1 cellular context compared by ENCODE assay signal in genomic region chr19:51341066-51341465, GRCh38.
TF ChIP-seq lines count a peak whose summit lies in the region.

No MANE protein-coding gene starts in this region.

TF ChIP-seq in HCT116, 20 proteins besides CTCF, POLR2A, EP300 and RAD21 (continued from another document):
- TF ChIP-seq, protein P1, sequence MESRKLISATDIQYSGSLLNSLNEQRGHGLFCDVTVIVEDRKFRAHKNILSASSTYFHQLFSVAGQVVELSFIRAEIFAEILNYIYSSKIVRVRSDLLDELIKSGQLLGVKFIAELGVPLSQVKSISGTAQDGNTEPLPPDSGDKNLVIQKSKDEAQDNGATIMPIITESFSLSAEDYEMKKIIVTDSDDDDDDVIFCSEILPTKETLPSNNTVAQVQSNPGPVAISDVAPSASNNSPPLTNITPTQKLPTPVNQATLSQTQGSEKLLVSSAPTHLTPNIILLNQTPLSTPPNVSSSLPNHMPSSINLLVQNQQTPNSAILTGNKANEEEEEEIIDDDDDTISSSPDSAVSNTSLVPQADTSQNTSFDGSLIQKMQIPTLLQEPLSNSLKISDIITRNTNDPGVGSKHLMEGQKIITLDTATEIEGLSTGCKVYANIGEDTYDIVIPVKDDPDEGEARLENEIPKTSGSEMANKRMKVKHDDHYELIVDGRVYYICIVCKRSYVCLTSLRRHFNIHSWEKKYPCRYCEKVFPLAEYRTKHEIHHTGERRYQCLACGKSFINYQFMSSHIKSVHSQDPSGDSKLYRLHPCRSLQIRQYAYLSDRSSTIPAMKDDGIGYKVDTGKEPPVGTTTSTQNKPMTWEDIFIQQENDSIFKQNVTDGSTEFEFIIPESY (IDR thresholded peaks at IDR 0.05; ENCODE audit: extremely low read depth, insufficient replicate concordance, low read length): no peak
- no peak for TF ChIP-seq EZH2phosphoT487 (IDR thresholded peaks at IDR 0.05; ENCODE audit: borderline replicate concordance)
TF ChIP-seq in HCT116: peak in this region for 0.
